ENCODE assay signal across 20 cellular contexts in genomic region chr11:68355471-68355870, GRCh38. TPM values are rescaled to one million over a fixed set of nuclear protein-coding genes. Genes with fewer than 3 reads are reported as not detected.
DNase-seq lines count a peak whose midpoint lies in the region; ATAC-seq, FAIRE-seq and TF ChIP-seq lines count a peak whose summit lies in the region.
"Had no signal": no experiment of that assay in that cellular context is flagged by ENCODE, and none has a peak within 500 bp of the region (broad histone marks: within the 10 kb centered on the region; RNA-seq: fewer than 3 reads in every experiment).

No MANE protein-coding gene starts in this region.

- CTCF ChIA-PET in activated CD8-positive, alpha-beta memory T cell treated with anti-CD3 and anti-CD28 coated beads, Interleukin-2, amount 10 ng/mL, durations not matched to agents 7 days and 5 days (lab: Charles Lee): no interaction called here

- H3K36me3 Mint-ChIP-seq in activated CD8-positive, alpha-beta memory T cell treated with anti-CD3 and anti-CD28 coated beads, Interleukin-2, amount 10 ng/mL, durations not matched to agents 7 days and 5 days: peaks cover 2% of the 10 kb centered on the region

- no peaks in the 10 kb centered on the region for H3K36me3 ChIP-seq in body of pancreas (replicated peaks in 1 of 2; ENCODE audit: insufficient read depth in 1 of 2, low read depth in 2 of 2)
- peaks cover 16% of the 10 kb centered on the region for H3K36me3 ChIP-seq in thoracic aorta

- H3K27me3 ChIP-seq in body of pancreas: no peaks in the 10 kb centered on the region
- H3K27me3 ChIP-seq in thoracic aorta (replicated peaks; ENCODE audit: insufficient read depth): no peaks in the 10 kb centered on the region

- intact Hi-C loops in body of pancreas (cut with DNase I): no loop called here

- no peak for DNase-seq in HTR-8/SVneo (ENCODE audit: insufficient read length, low spot score)
- DNase-seq in body of pancreas: no peak
- peak; percentile 91 for DNase-seq in myocyte (ENCODE audit: low read depth)
- DNase-seq in thoracic aorta (ENCODE audit: low spot score): no peak
- no peak for DNase-seq in frontal cortex (ENCODE audit: low spot score in 2 of 2)
- no peak for DNase-seq in T-helper 1 cell
- DNase-seq in activated CD8-positive, alpha-beta memory T cell treated with anti-CD3 and anti-CD28 coated beads, Interleukin-2, amount 10 ng/mL, durations not matched to agents 7 days and 5 days: no peak
- DNase-seq: activated CD4-positive, alpha-beta T cell treated with anti-CD3 and anti-CD28 coated beads, Interleukin-2, amount 10 ng/mL, durations not matched to agents 7 days and 5 days; activated naive CD4-positive, alpha-beta T cell treated with anti-CD3 and anti-CD28 coated beads, Interleukin-2, amount 50 U/mL, for 16 hours; COR-L47; foreskin melanocyte; GOT3; naive B cell; NCI-H1436; NCI-H82; posterior cingulate gyrus had no signal

- ATAC-seq in body of pancreas (no peak), thoracic aorta (ENCODE audit: insufficient number of reproducible peaks, low FRiP score, low read depth) (no peak), GM19463 (IDR thresholded peaks at IDR 0.05; ENCODE audit: unreplicated experiment) (no peak)
- no peak for ATAC-seq in activated CD8-positive, alpha-beta memory T cell treated with anti-CD3 and anti-CD28 coated beads, Interleukin-2, amount 10 ng/mL, durations not matched to agents 7 days and 5 days

- no peaks in the 10 kb centered on the region for H3K9me3 Mint-ChIP-seq in activated CD8-positive, alpha-beta memory T cell treated with anti-CD3 and anti-CD28 coated beads, Interleukin-2, amount 10 ng/mL, durations not matched to agents 7 days and 5 days (ENCODE audit: low read depth)
- H3K9me3 Mint-ChIP-seq: dendritic cell treated with granulocyte-macrophage colony-stimulating factor and Interleukin-4, amounts not matched to agents 40 ng/mL and 50 ng/mL, for 4 days had no signal

- H3K9me3 ChIP-seq in body of pancreas: no peaks in the 10 kb centered on the region
- no peaks in the 10 kb centered on the region for H3K9me3 ChIP-seq in thoracic aorta

- H3K27me3 Mint-ChIP-seq in activated CD8-positive, alpha-beta memory T cell treated with anti-CD3 and anti-CD28 coated beads, Interleukin-2, amount 10 ng/mL, durations not matched to agents 7 days and 5 days: no peaks in the 10 kb centered on the region
- H3K27me3 Mint-ChIP-seq: activated CD4-positive, alpha-beta T cell treated with anti-CD3 and anti-CD28 coated beads, Interleukin-2, amount 10 ng/mL, durations not matched to agents 7 days and 5 days had no signal

- TF ChIP-seq POLR2A in body of pancreas (IDR thresholded peaks at IDR 0.05): no peak

- H3K4me3 Mint-ChIP-seq in activated CD8-positive, alpha-beta memory T cell treated with anti-CD3 and anti-CD28 coated beads, Interleukin-2, amount 10 ng/mL, durations not matched to agents 7 days and 5 days: no peak overlapping the region
- H3K4me3 Mint-ChIP-seq: activated CD4-positive, alpha-beta T cell treated with anti-CD3 and anti-CD28 coated beads, Interleukin-2, amount 10 ng/mL, durations not matched to agents 7 days and 5 days; brain; dendritic cell treated with granulocyte-macrophage colony-stimulating factor and Interleukin-4, amounts not matched to agents 40 ng/mL and 50 ng/mL, for 4 days; naive B cell had no signal

- no peaks in the 10 kb centered on the region for H3K4me1 Mint-ChIP-seq in activated CD8-positive, alpha-beta memory T cell treated with anti-CD3 and anti-CD28 coated beads, Interleukin-2, amount 10 ng/mL, durations not matched to agents 7 days and 5 days
- H3K4me1 Mint-ChIP-seq: activated CD4-positive, alpha-beta T cell treated with anti-CD3 and anti-CD28 coated beads, Interleukin-2, amount 10 ng/mL, durations not matched to agents 7 days and 5 days; brain had no signal

- H3K4me3 ChIP-seq in body of pancreas (no peak overlapping the region), thoracic aorta (no peak overlapping the region)

- TF ChIP-seq CTCF in body of pancreas (IDR thresholded peaks at IDR 0.05): no peak
- TF ChIP-seq CTCF in thoracic aorta (IDR thresholded peaks at IDR 0.05): no peak

- WGBS in body of pancreas, 2 donors: 90 to 98% methylated on average over 3 to 7 of the region's 7 CpGs

- FAIRE-seq in HTR-8/SVneo (lab: Jason Lieb, UNC) (peak; percentile 84), frontal cortex (lab: Jason Lieb, UNC) (no peak)
- FAIRE-seq: TTC549 had no signal

- H3K27ac ChIP-seq in body of pancreas: peak overlapping the region; percentile 57 to 81 (median 70)
- H3K27ac ChIP-seq in thoracic aorta: peak overlapping the region; percentile 88 to 97

- H3K4me1 ChIP-seq in body of pancreas: peaks cover 33% of the 10 kb centered on the region
- H3K4me1 ChIP-seq in thoracic aorta (ENCODE audit: control insufficient read depth in 1 of 2, low read depth in 2 of 2): peaks cover 46 to 78% of the 10 kb centered on the region in 2 donors

- H3K27ac Mint-ChIP-seq in activated CD8-positive, alpha-beta memory T cell treated with anti-CD3 and anti-CD28 coated beads, Interleukin-2, amount 10 ng/mL, durations not matched to agents 7 days and 5 days: no peak overlapping the region
- H3K27ac Mint-ChIP-seq: activated CD4-positive, alpha-beta T cell treated with anti-CD3 and anti-CD28 coated beads, Interleukin-2, amount 10 ng/mL, durations not matched to agents 7 days and 5 days; brain; dendritic cell treated with granulocyte-macrophage colony-stimulating factor and Interleukin-4, amounts not matched to agents 40 ng/mL and 50 ng/mL, for 4 days; naive B cell had no signal

RNA-seq across cellular contexts. Expression of gene LRP5, which starts 43.1 kb away (rescaled TPM):
- total RNA-seq in body of pancreas (10 to 100 TPM; 43.3 to 63.6 TPM), myocyte (48.8 and 67.2 TPM in 2 replicates), thoracic aorta (10 to 100 TPM; 67.2 to 99.1 TPM), frontal cortex (10.2 TPM)
- polyA plus RNA-seq in myocyte (2012): 38.2 TPM
- 10 to 100 TPM; 15.6 to 16.2 TPM for total RNA-seq in activated CD8-positive, alpha-beta memory T cell treated with anti-CD3 and anti-CD28 coated beads, Interleukin-2, amount 10 ng/mL, durations not matched to agents 7 days and 5 days
